20 cellular contexts compared by ENCODE assay signal in the genomic region with DNA sequence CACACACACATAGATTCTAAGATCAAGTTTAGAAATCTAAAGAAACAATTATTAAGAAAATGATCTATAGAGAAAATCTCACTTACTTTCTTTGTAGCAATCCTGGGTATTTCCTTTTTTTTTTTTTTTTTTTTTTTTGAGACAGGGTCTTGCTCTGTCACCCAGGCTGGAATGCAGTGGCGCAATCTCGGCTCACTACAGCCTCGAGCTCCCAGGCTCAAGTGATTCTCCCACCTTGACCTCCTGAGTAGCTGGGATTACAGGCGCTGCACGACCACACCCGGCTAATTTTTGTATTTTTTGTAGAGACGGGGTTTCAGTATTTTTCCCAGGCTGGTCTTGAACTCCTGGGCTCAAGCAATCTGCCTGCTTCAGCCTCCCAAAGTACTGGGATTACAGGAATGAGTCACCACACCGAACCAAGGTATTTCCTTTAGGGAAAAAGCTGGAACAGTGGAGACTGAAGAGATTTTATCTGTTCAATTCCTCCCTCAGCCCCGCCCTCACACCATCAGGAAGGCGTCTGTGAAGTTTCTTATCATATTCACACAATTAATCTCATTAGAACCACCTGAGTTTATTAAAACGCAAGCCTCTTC. TPM values are rescaled to one million over a fixed set of nuclear protein-coding genes. Genes with fewer than 3 reads are reported as not detected.
A peak's percentile ranks its signal among the peaks of the same experiment; 100 is the strongest.
DNase-seq lines count a peak whose midpoint lies in the region; ATAC-seq and TF ChIP-seq lines count a peak whose summit lies in the region.
"Had no signal": no experiment of that assay in that cellular context is flagged by ENCODE, and none has a peak within 500 bp of the region (broad histone marks: within the 10 kb centered on the region; RNA-seq: fewer than 3 reads in every experiment).

A gene with protein sequence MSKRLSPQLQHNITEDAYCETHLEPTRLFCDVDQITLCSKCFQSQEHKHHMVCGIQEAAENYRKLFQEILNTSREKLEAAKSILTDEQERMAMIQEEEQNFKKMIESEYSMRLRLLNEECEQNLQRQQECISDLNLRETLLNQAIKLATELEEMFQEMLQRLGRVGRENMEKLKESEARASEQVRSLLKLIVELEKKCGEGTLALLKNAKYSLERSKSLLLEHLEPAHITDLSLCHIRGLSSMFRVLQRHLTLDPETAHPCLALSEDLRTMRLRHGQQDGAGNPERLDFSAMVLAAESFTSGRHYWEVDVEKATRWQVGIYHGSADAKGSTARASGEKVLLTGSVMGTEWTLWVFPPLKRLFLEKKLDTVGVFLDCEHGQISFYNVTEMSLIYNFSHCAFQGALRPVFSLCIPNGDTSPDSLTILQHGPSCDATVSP (minus strand): TSS at position 447 of the 599 bp plus-strand sequence. CDS start 4,235 bp downstream, outside the sequence.

- H3K36me3 Mint-ChIP-seq in Calu3 (ENCODE audit: insufficient read depth, unreplicated experiment) (peaks cover 5% of the 10 kb centered on the region), chondrocyte (ENCODE audit: low read depth) (no peaks in the 10 kb centered on the region)
- H3K36me3 Mint-ChIP-seq: activated naive CD4-positive, alpha-beta T cell treated with anti-CD3 and anti-CD28 coated beads, Interleukin-2, amount 50 U/mL, for 24 hours; brain; IgD-negative memory B cell had no signal

- ATAC-seq in aorta (ENCODE audit: low FRiP score) (no peak), HG03460 (IDR thresholded peaks at IDR 0.05; ENCODE audit: unreplicated experiment) (no peak)
- ATAC-seq: heart right ventricle, left lung, sciatic nerve had no signal

- peak within 1 kb of the TSS; percentile 76 for H3K9ac ChIP-seq in HUES48 (ENCODE audit: low read depth, low read length)

- peak within 1 kb of the TSS; percentile 4 for H3K27ac Mint-ChIP-seq in Calu3 (ENCODE audit: unreplicated experiment)
- peak within 1 kb of the TSS; percentile 79 for H3K27ac Mint-ChIP-seq in chondrocyte (ENCODE audit: unreplicated experiment)
- H3K27ac Mint-ChIP-seq: activated CD4-positive, alpha-beta T cell treated with anti-CD3 and anti-CD28 coated beads, Interleukin-2, amount 10 ng/mL, durations not matched to agents 24 days and 14 days; activated naive CD4-positive, alpha-beta T cell treated with anti-CD3 and anti-CD28 coated beads, Interleukin-2, amount 50 U/mL, for 24 hours; brain; CD4-positive, alpha-beta T cell had no signal

- peaks cover 27% of the 10 kb centered on the region for H3K4me1 Mint-ChIP-seq in Calu3 (ENCODE audit: low read depth, unreplicated experiment)
- peaks cover 37% of the 10 kb centered on the region for H3K4me1 Mint-ChIP-seq in chondrocyte (ENCODE audit: low read depth)
- H3K4me1 Mint-ChIP-seq: activated CD4-positive, alpha-beta T cell treated with anti-CD3 and anti-CD28 coated beads, Interleukin-2, amount 10 ng/mL, durations not matched to agents 24 days and 14 days; activated naive CD4-positive, alpha-beta T cell treated with anti-CD3 and anti-CD28 coated beads, Interleukin-2, amount 50 U/mL, for 24 hours; IgD-negative memory B cell had no signal

- H3K4me3 Mint-ChIP-seq in Calu3 (ENCODE audit: low read depth, unreplicated experiment): no peak within 1 kb of the TSS
- no peak within 1 kb of the TSS for H3K4me3 Mint-ChIP-seq in chondrocyte (ENCODE audit: unreplicated experiment)
- H3K4me3 Mint-ChIP-seq: activated CD4-positive, alpha-beta T cell treated with anti-CD3 and anti-CD28 coated beads, Interleukin-2, amount 10 ng/mL, durations not matched to agents 24 days and 14 days; activated naive CD4-positive, alpha-beta T cell treated with anti-CD3 and anti-CD28 coated beads, Interleukin-2, amount 50 U/mL, for 24 hours; brain; CD4-positive, alpha-beta T cell; IgD-negative memory B cell had no signal

- H3K27me3 Mint-ChIP-seq in Calu3 (ENCODE audit: unreplicated experiment) (no peaks in the 10 kb centered on the region), chondrocyte (ENCODE audit: low read depth) (no peaks in the 10 kb centered on the region)
- H3K27me3 Mint-ChIP-seq: activated CD4-positive, alpha-beta T cell treated with anti-CD3 and anti-CD28 coated beads, Interleukin-2, amount 10 ng/mL, durations not matched to agents 24 days and 14 days; activated naive CD4-positive, alpha-beta T cell treated with anti-CD3 and anti-CD28 coated beads, Interleukin-2, amount 50 U/mL, for 24 hours; CD4-positive, alpha-beta T cell; IgD-negative memory B cell had no signal

- intact Hi-C loops in Calu3 (cut with micrococcal nuclease; ENCODE audit: unreplicated experiment): no loop called here
- intact Hi-C loops in aorta (cut with DNase I): no loop called here

- H3K4me1 ChIP-seq in HUES48 (ENCODE audit: control insufficient read depth, insufficient read depth, low read length) (peaks cover 31% of the 10 kb centered on the region), aorta (ENCODE audit: control insufficient read depth in 1 of 2, insufficient read depth in 2 of 2, low read length in 2 of 2) (no peaks in the 10 kb centered on the region)
- H3K4me1 ChIP-seq: heart right ventricle, left lung had no signal

- BruUV-seq in Calu3 (replicated peaks; lab: Mats Ljungman, UMichigan): no TSS peak

- H3K27ac ChIP-seq in HUES48 (ENCODE audit: low read depth, low read length) (peak within 1 kb of the TSS; percentile 98), aorta (ENCODE audit: low read depth in 1 of 2, low read length in 2 of 2) (no peak within 1 kb of the TSS)
- H3K27ac ChIP-seq: heart right ventricle, left lung had no signal

- no peaks in the 10 kb centered on the region for H3K27me3 ChIP-seq in HUES48 (ENCODE audit: control insufficient read depth, insufficient read depth, low read length)
- no peaks in the 10 kb centered on the region for H3K27me3 ChIP-seq in aorta (ENCODE audit: control insufficient read depth in 1 of 2, insufficient read depth in 2 of 2, low read length in 1 of 2)
- H3K27me3 ChIP-seq: left lung had no signal

- H3K9me3 ChIP-seq in HUES48 (ENCODE audit: control insufficient read depth, insufficient read depth, low read length): no peaks in the 10 kb centered on the region
- no peaks in the 10 kb centered on the region for H3K9me3 ChIP-seq in aorta (ENCODE audit: control insufficient read depth, low read length)

- peaks cover 14% of the 10 kb centered on the region for H3K36me3 ChIP-seq in HUES48 (ENCODE audit: control insufficient read depth, insufficient read depth, low read length)
- H3K36me3 ChIP-seq in aorta (ENCODE audit: control insufficient read depth in 1 of 2, insufficient read depth in 2 of 2, low read length in 1 of 2): no peaks in the 10 kb centered on the region
- H3K36me3 ChIP-seq: heart right ventricle, left lung had no signal

- 82 to 83% methylated on average over 11 of the region's 11 CpGs for WGBS in aorta, 2 donors

- H3K4me3 ChIP-seq in HUES48 (ENCODE audit: low read depth, low read length): peak within 1 kb of the TSS; percentile 66
- no peak within 1 kb of the TSS for H3K4me3 ChIP-seq in aorta (ENCODE audit: low read length in 2 of 2)
- H3K4me3 ChIP-seq: heart right ventricle, left lung had no signal

- H3K9me3 Mint-ChIP-seq in Calu3 (ENCODE audit: low read depth, unreplicated experiment): no peaks in the 10 kb centered on the region
- no peaks in the 10 kb centered on the region for H3K9me3 Mint-ChIP-seq in chondrocyte (ENCODE audit: low read depth)

- TF ChIP-seq CTCF in Calu3 (IDR thresholded peaks at IDR 0.05; ENCODE audit: unreplicated experiment) (no peak), chondrocyte (IDR thresholded peaks at IDR 0.05) (no peak)

- DNase-seq in Calu3: no peak
- DNase-seq in chondrocyte (ENCODE audit: low spot score): no peak
- DNase-seq in iris pigment epithelial cell (ENCODE audit: low read depth): peak; percentile 20
- DNase-seq in COR-L47 (lab: John Stamatoyannopoulos, UW): no peak
- DNase-seq in aorta: no peak
- DNase-seq in activated naive CD4-positive, alpha-beta T cell treated with anti-CD3 and anti-CD28 coated beads, Interleukin-2, amount 50 U/mL, for 16 hours: no peak
- DNase-seq: activated CD4-positive, alpha-beta T cell treated with anti-CD3 and anti-CD28 coated beads, Interleukin-2, amount 10 ng/mL, durations not matched to agents 24 days and 14 days; activated CD8-positive, alpha-beta memory T cell treated with anti-CD3 and anti-CD28 coated beads, Interleukin-2, amount 50 U/mL, for 48 hours; CD4-positive, alpha-beta T cell; dermis blood vessel endothelial cell; heart right ventricle; left lung; nucleus accumbens; stimulated activated CD4-positive, alpha-beta T cell treated with anti-CD3 and anti-CD28 coated beads, Interleukin-1b, Interleukin-23, amount 100 ng/mL, for 48 hours had no signal

- CTCF ChIA-PET in Calu3 (lab: Charles Lee): no interaction called here

RNA-seq across cellular contexts. Expression of the gene that starts here (rescaled TPM):
- not detected in 2 replicates for total RNA-seq in Calu3 (2022)
- 1.1 to 2.8 TPM (median 1.6 TPM) in 3 replicates for total RNA-seq in chondrocyte
- total RNA-seq in aorta: not detected
- not detected for polyA plus RNA-seq in aorta
- total RNA-seq: activated CD4-positive, alpha-beta T cell treated with anti-CD3 and anti-CD28 coated beads, Interleukin-2, amount 10 ng/mL, durations not matched to agents 24 days and 14 days; CD4-positive, alpha-beta T cell; heart right ventricle; left lung; sciatic nerve had no signal
- polyA plus RNA-seq: IgD-negative memory B cell had no signal
